In genomic region chr16:12613131-12613991, GRCh38 we compare ENCODE assay signal across 1 cellular context.
A peak's percentile ranks its signal among the peaks of the same experiment; 100 is the strongest.
TF ChIP-seq lines count a peak whose summit lies in the region.

No MANE protein-coding gene starts in this region.

TF ChIP-seq in HepG2, 621 proteins besides CTCF, POLR2A, EP300 and RAD21 (continued from another document and continues in another):
- TF ChIP-seq, protein P1, sequence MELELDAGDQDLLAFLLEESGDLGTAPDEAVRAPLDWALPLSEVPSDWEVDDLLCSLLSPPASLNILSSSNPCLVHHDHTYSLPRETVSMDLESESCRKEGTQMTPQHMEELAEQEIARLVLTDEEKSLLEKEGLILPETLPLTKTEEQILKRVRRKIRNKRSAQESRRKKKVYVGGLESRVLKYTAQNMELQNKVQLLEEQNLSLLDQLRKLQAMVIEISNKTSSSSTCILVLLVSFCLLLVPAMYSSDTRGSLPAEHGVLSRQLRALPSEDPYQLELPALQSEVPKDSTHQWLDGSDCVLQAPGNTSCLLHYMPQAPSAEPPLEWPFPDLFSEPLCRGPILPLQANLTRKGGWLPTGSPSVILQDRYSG (CRISPR knock-in tag; IDR thresholded peaks at IDR 0.05), result no peak
- TF ChIP-seq, protein P2, sequence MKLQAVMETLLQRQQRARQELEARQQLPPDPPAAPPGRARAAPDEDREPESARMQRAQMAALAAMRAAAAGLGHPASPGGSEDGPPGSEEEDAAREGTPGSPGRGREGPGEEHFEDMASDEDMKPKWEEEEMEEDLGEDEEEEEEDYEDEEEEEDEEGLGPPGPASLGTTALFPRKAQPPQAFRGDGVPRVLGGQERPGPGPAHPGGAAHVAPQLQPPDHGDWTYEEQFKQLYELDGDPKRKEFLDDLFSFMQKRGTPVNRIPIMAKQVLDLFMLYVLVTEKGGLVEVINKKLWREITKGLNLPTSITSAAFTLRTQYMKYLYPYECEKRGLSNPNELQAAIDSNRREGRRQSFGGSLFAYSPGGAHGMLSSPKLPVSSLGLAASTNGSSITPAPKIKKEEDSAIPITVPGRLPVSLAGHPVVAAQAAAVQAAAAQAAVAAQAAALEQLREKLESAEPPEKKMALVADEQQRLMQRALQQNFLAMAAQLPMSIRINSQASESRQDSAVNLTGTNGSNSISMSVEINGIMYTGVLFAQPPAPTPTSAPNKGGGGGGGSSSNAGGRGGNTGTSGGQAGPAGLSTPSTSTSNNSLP (IDR thresholded peaks at IDR 0.05; ENCODE audit: low read depth, low read length), result peak; percentile 93
- TF ChIP-seq SNAI1 (CRISPR knock-in tag; IDR thresholded peaks at IDR 0.05; ENCODE audit: borderline replicate concordance) (peak; percentile 88), TIGD3 (CRISPR knock-in tag; IDR thresholded peaks at IDR 0.05; ENCODE audit: borderline replicate concordance) (no peak), SPEN (CRISPR knock-in tag; IDR thresholded peaks at IDR 0.05; ENCODE audit: low read depth) (peak; percentile 53; the same call in 1 of the 2 replicates), PHF21A (CRISPR knock-in tag; IDR thresholded peaks at IDR 0.05) (peak; percentile 85), SKI (IDR thresholded peaks at IDR 0.05; ENCODE audit: partially characterized antibody) (peak; percentile 68), HNF1B (CRISPR knock-in tag; IDR thresholded peaks at IDR 0.05) (peak; percentile 96), XBP1 (CRISPR knock-in tag; IDR thresholded peaks at IDR 0.05) (no peak), RXRA (CRISPR knock-in tag; IDR thresholded peaks at IDR 0.05) (peak; percentile 96; the same call in 1 of the 2 replicates), YY1 (IDR thresholded peaks at IDR 0.05; ENCODE audit: insufficient read depth, insufficient replicate concordance, low read depth, low read length) (no peak), SMAD3 (CRISPR knock-in tag; IDR thresholded peaks at IDR 0.05) (0 out of 2 replicates have a peak, but pooled peaks have one; percentile 3), ZNF740 (CRISPR knock-in tag; IDR thresholded peaks at IDR 0.05) (0 out of 2 replicates have a peak, but pooled peaks have one; percentile 27), UBTF (CRISPR knock-in tag; IDR thresholded peaks at IDR 0.05) (0 out of 2 replicates have a peak, but pooled peaks have one; percentile 23), ZNF788 (CRISPR knock-in tag; IDR thresholded peaks at IDR 0.05; ENCODE audit: borderline replicate concordance) (0 out of 2 replicates have a peak, but pooled peaks have one; percentile 75), ZFX (CRISPR knock-in tag; IDR thresholded peaks at IDR 0.05; ENCODE audit: low read depth) (0 out of 2 replicates have a peak, but pooled peaks have one; percentile 32), MAFG (CRISPR knock-in tag; IDR thresholded peaks at IDR 0.05) (peak; percentile 94), ZZZ3 (CRISPR knock-in tag; IDR thresholded peaks at IDR 0.05; ENCODE audit: borderline replicate concordance) (peak; percentile 71; the same call in 1 of the 2 replicates), KMT2A (CRISPR knock-in tag; IDR thresholded peaks at IDR 0.05) (0 out of 2 replicates have a peak, but pooled peaks have one; percentile 29), ZNF792 (CRISPR knock-in tag; IDR thresholded peaks at IDR 0.05) (no peak; the same call in 1 of the 2 replicates), ATF7 (IDR thresholded peaks at IDR 0.05) (peak; percentile 85), ATF7 (CRISPR knock-in tag; IDR thresholded peaks at IDR 0.05) (peak; percentile 93), JUNB (CRISPR knock-in tag; IDR thresholded peaks at IDR 0.05; ENCODE audit: borderline replicate concordance) (peak; percentile 99), RBFOX2 (IDR thresholded peaks at IDR 0.05; ENCODE audit: low read depth, low read length) (no peak), ZNF724P (CRISPR knock-in tag; IDR thresholded peaks at IDR 0.05; ENCODE audit: borderline replicate concordance) (0 out of 2 replicates have a peak, but pooled peaks have one; percentile 17), ETV5 (CRISPR knock-in tag; IDR thresholded peaks at IDR 0.05; ENCODE audit: borderline replicate concordance) (peak; percentile 84), ZBTB37 (CRISPR knock-in tag; IDR thresholded peaks at IDR 0.05) (no peak), GATAD2A (CRISPR knock-in tag; IDR thresholded peaks at IDR 0.05) (peak; percentile 91), SNRNP70 (IDR thresholded peaks at IDR 0.05; ENCODE audit: low read depth, low read length) (no peak), MLLT10 (CRISPR knock-in tag; IDR thresholded peaks at IDR 0.05) (no peak), GLI4 (CRISPR knock-in tag; IDR thresholded peaks at IDR 0.05; ENCODE audit: borderline replicate concordance) (peak; percentile 15; the same call in 1 of the 2 replicates), ZBTB10 (CRISPR knock-in tag; IDR thresholded peaks at IDR 0.05; ENCODE audit: borderline replicate concordance) (peak; percentile 13; the same call in 1 of the 2 replicates)
- TF ChIP-seq, protein P3, sequence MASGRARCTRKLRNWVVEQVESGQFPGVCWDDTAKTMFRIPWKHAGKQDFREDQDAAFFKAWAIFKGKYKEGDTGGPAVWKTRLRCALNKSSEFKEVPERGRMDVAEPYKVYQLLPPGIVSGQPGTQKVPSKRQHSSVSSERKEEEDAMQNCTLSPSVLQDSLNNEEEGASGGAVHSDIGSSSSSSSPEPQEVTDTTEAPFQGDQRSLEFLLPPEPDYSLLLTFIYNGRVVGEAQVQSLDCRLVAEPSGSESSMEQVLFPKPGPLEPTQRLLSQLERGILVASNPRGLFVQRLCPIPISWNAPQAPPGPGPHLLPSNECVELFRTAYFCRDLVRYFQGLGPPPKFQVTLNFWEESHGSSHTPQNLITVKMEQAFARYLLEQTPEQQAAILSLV (CRISPR knock-in tag; IDR thresholded peaks at IDR 0.05; ENCODE audit: borderline replicate concordance), result 0 out of 2 replicates have a peak, but pooled peaks have one; percentile 15
- TF ChIP-seq, protein P4, sequence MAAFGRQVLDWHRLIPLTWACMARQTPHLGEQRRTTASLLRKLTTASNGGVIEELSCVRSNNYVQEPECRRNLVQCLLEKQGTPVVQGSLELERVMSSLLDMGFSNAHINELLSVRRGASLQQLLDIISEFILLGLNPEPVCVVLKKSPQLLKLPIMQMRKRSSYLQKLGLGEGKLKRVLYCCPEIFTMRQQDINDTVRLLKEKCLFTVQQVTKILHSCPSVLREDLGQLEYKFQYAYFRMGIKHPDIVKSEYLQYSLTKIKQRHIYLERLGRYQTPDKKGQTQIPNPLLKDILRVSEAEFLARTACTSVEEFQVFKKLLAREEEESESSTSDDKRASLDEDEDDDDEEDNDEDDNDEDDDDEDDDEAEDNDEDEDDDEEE (CRISPR knock-in tag; IDR thresholded peaks at IDR 0.05), result no peak
